18 cellular contexts compared by ENCODE assay signal in genomic region chr17:8877984-8878383, GRCh38. TPM values are rescaled to one million over a fixed set of nuclear protein-coding genes. Genes with fewer than 3 reads are reported as not detected.
DNase-seq lines count a peak whose midpoint lies in the region; ATAC-seq and TF ChIP-seq lines count a peak whose summit lies in the region.
"Had no signal": no experiment of that assay in that cellular context is flagged by ENCODE, and none has a peak within 500 bp of the region (broad histone marks: within the 10 kb centered on the region; RNA-seq: fewer than 3 reads in every experiment).

No MANE protein-coding gene starts in this region.

- peak overlapping the region; percentile 9 for H3K56ac ChIP-seq in mesendoderm (ENCODE audit: low read length)

- H3K79me1 ChIP-seq in mesendoderm (ENCODE audit: low read length), result no peaks in the 10 kb centered on the region

- no peaks in the 10 kb centered on the region for H3K9me2 ChIP-seq in PC-9 (ENCODE audit: insufficient read depth)

- no peak overlapping the region for H2AFZ ChIP-seq in PC-9

- H3K27me3 ChIP-seq in mesendoderm (ENCODE audit: insufficient read depth, low read length, poor library complexity) (no peaks in the 10 kb centered on the region), right cardiac atrium (ENCODE audit: control insufficient read depth, insufficient read depth) (no peaks in the 10 kb centered on the region), PC-9 (ENCODE audit: insufficient read depth, low read depth) (peaks cover 59% of the 10 kb centered on the region; the same call in 1 of the 2 replicates)

- no peaks in the 10 kb centered on the region for H3K36me3 ChIP-seq in mesendoderm (ENCODE audit: control insufficient read depth, insufficient read depth, low read length)
- no peaks in the 10 kb centered on the region for H3K36me3 ChIP-seq in PC-9 (ENCODE audit: low read depth)

- H3K4me2 ChIP-seq in mesendoderm (ENCODE audit: low read length), result no peak overlapping the region
- no peak overlapping the region for H3K4me2 ChIP-seq in PC-9

- no peak for TF ChIP-seq CTCF in PC-9 (conservative IDR thresholded peaks at IDR 0.05)
- TF ChIP-seq CTCF in GM13977 (IDR thresholded peaks at IDR 0.05; ENCODE audit: extremely low read depth, insufficient read depth, missing control alignments), result no peak

- no peaks in the 10 kb centered on the region for H3F3A ChIP-seq in PC-9 (ENCODE audit: insufficient read depth, low read depth)

- in situ Hi-C loops in GM13977 (cut with MboI; ENCODE audit: low pct_unique_long_range_greater_than_20kb, low sequenced_read_pairs, unreplicated experiment), result no loop called here

- no peak overlapping the region for H4K8ac ChIP-seq in mesendoderm (ENCODE audit: low read depth, low read length)

- no peak for DNase-seq in activated naive CD4-positive, alpha-beta T cell treated with anti-CD3 and anti-CD28 coated beads, Interleukin-2, amount 10 ng/mL, durations not matched to agents 7 days and 5 days
- no peak for DNase-seq in activated naive CD4-positive, alpha-beta T cell treated with anti-CD3 and anti-CD28 coated beads, Interleukin-2, amount 50 U/mL, for 72 hours (ENCODE audit: low spot score in 2 of 2)
- DNase-seq in T-cell (no peak), mesendoderm (no peak), right cardiac atrium (no peak), PC-9 (no peak), GM13977 (ENCODE audit: low spot score) (no peak)
- DNase-seq: DMS 273 treated with DMSO at 0.1 percent for 48 hours; KG1; NCI-H1092; NCI-H2227 treated with DMSO at 0.1 percent for 48 hours; NCI-H526; NK-92 treated with Interleukin-12 subunit alpha and Interleukin-12 subunit beta, amount 100 ng/mL, for 24 hours; OCI-M1 had no signal

- H2AK5ac ChIP-seq in mesendoderm (ENCODE audit: low read length), result peak overlapping the region; percentile 56

- H2BK15ac ChIP-seq in mesendoderm (replicated peaks; ENCODE audit: low read depth), result no peak overlapping the region

- no peak overlapping the region for H3K18ac ChIP-seq in mesendoderm (ENCODE audit: low read length)

- peaks cover 13% of the 10 kb centered on the region for H3K4me1 ChIP-seq in mesendoderm (ENCODE audit: control insufficient read depth, low read depth, low read length)
- H3K4me1 ChIP-seq in right cardiac atrium (ENCODE audit: control insufficient read depth, insufficient read depth, low read length), result no peaks in the 10 kb centered on the region
- H3K4me1 ChIP-seq in PC-9 (replicated peaks; ENCODE audit: insufficient read depth), result no peaks in the 10 kb centered on the region

- peaks cover 49% of the 10 kb centered on the region for H3K36me3 Mint-ChIP-seq in activated naive CD4-positive, alpha-beta T cell treated with anti-CD3 and anti-CD28 coated beads, Interleukin-2, amount 10 ng/mL, durations not matched to agents 7 days and 5 days
- H3K36me3 Mint-ChIP-seq in activated naive CD4-positive, alpha-beta T cell treated with anti-CD3 and anti-CD28 coated beads, Interleukin-2, amount 50 U/mL, for 72 hours, result peaks cover 0 to 5% of the 10 kb centered on the region in 2 donors
- H3K36me3 Mint-ChIP-seq in T-cell, result peaks cover 48% of the 10 kb centered on the region

- POLR2A ChIA-PET in T-cell (lab: Charles Lee) (interaction anchor here in 1 of 2 donors (0.6 kb wide), 1 partner anchor 29 kb away, joined by 3 read pairs; no protein-coding TSS in a partner anchor), PC-9 (lab: Charles Lee; ENCODE audit: unreplicated experiment) (no interaction called here)

- no TSS peak for BruUV-seq in PC-9 (replicated peaks; lab: Mats Ljungman, UMichigan)

- ATAC-seq in activated naive CD4-positive, alpha-beta T cell treated with anti-CD3 and anti-CD28 coated beads, Interleukin-2, amount 50 U/mL, for 72 hours, result no peak
- no peak for ATAC-seq in T-cell (replicated peaks in 1 of 4)
- no peak for ATAC-seq in right cardiac atrium

- H3K23ac ChIP-seq in mesendoderm (ENCODE audit: low read length), result no peak overlapping the region

- H3K4ac ChIP-seq in mesendoderm (ENCODE audit: low read depth, low read length), result no peak overlapping the region

- CTCF ChIA-PET in activated naive CD4-positive, alpha-beta T cell treated with anti-CD3 and anti-CD28 coated beads, Interleukin-2, amount 10 ng/mL, durations not matched to agents 7 days and 5 days (lab: Charles Lee), result no interaction called here
- CTCF ChIA-PET in T-cell (lab: Charles Lee) (interaction anchor here in 1 of 2 donors (0.5 kb wide), 1 partner anchor 123 kb away, joined by 4 read pairs; no protein-coding TSS in a partner anchor), PC-9 (lab: Charles Lee) (no interaction called here)

- intact Hi-C loops in right cardiac atrium (cut with DNase I), result no loop called here
- intact Hi-C loops in PC-9 (cut with micrococcal nuclease; ENCODE audit: unreplicated experiment), result no loop called here

- H3K4me3 ChIP-seq in mesendoderm (ENCODE audit: low read length) (no peak overlapping the region), right cardiac atrium (ENCODE audit: low read length) (no peak overlapping the region), PC-9 (no peak overlapping the region)

- peak overlapping the region; percentile 70 for H3K27ac Mint-ChIP-seq in activated naive CD4-positive, alpha-beta T cell treated with anti-CD3 and anti-CD28 coated beads, Interleukin-2, amount 10 ng/mL, durations not matched to agents 7 days and 5 days
- H3K27ac Mint-ChIP-seq in activated naive CD4-positive, alpha-beta T cell treated with anti-CD3 and anti-CD28 coated beads, Interleukin-2, amount 50 U/mL, for 72 hours, result peak overlapping the region in 1 of 2 donors; percentile 28
- H3K27ac Mint-ChIP-seq in T-cell, result peak overlapping the region; percentile 3 to 53
- H3K27ac Mint-ChIP-seq: H9 had no signal

- no CpG with 5 or more reads among the region's 4 CpGs for WGBS in mesendoderm (ENCODE audit: extremely low coverage, insufficient coverage, low lambda C conversion rate)
- WGBS in right cardiac atrium, result 75% methylated on average over 4 of the region's 4 CpGs

- no peaks in the 10 kb centered on the region for H4K20me1 ChIP-seq in PC-9 (ENCODE audit: insufficient read depth)

- H3K27me3 Mint-ChIP-seq in activated naive CD4-positive, alpha-beta T cell treated with anti-CD3 and anti-CD28 coated beads, Interleukin-2, amount 10 ng/mL, durations not matched to agents 7 days and 5 days, result no peaks in the 10 kb centered on the region
- H3K27me3 Mint-ChIP-seq in T-cell, result no peaks in the 10 kb centered on the region

- no peaks in the 10 kb centered on the region for H3K9me3 Mint-ChIP-seq in activated naive CD4-positive, alpha-beta T cell treated with anti-CD3 and anti-CD28 coated beads, Interleukin-2, amount 10 ng/mL, durations not matched to agents 7 days and 5 days
- no peaks in the 10 kb centered on the region for H3K9me3 Mint-ChIP-seq in activated naive CD4-positive, alpha-beta T cell treated with anti-CD3 and anti-CD28 coated beads, Interleukin-2, amount 50 U/mL, for 72 hours
- no peaks in the 10 kb centered on the region for H3K9me3 Mint-ChIP-seq in T-cell
- H3K9me3 Mint-ChIP-seq: H9 had no signal

- H3K4me1 Mint-ChIP-seq in activated naive CD4-positive, alpha-beta T cell treated with anti-CD3 and anti-CD28 coated beads, Interleukin-2, amount 10 ng/mL, durations not matched to agents 7 days and 5 days, result peaks cover 2% of the 10 kb centered on the region
- H3K4me1 Mint-ChIP-seq in T-cell, result peaks cover 0 to 21% (median 17%) of the 10 kb centered on the region in 3 donors

- no peak overlapping the region for H4K5ac ChIP-seq in mesendoderm (ENCODE audit: low read length)

- H3K79me2 ChIP-seq in mesendoderm (ENCODE audit: control insufficient read depth, insufficient read depth, low read length) (no peaks in the 10 kb centered on the region), PC-9 (ENCODE audit: low read depth) (no peaks in the 10 kb centered on the region)

- no peaks in the 10 kb centered on the region for H3K9me3 ChIP-seq in right cardiac atrium (ENCODE audit: control insufficient read depth, low read length)
- no peaks in the 10 kb centered on the region for H3K9me3 ChIP-seq in PC-9 (ENCODE audit: insufficient read depth, low read depth)

- H3K4me3 Mint-ChIP-seq in activated naive CD4-positive, alpha-beta T cell treated with anti-CD3 and anti-CD28 coated beads, Interleukin-2, amount 10 ng/mL, durations not matched to agents 7 days and 5 days, result no peak overlapping the region
- no peak overlapping the region for H3K4me3 Mint-ChIP-seq in T-cell
- H3K4me3 Mint-ChIP-seq: H9 had no signal

- H2BK120ac ChIP-seq in mesendoderm (ENCODE audit: low read depth, low read length), result no peak overlapping the region

- H3K27ac ChIP-seq in mesendoderm (ENCODE audit: low read depth, low read length), result no peak overlapping the region
- H3K27ac ChIP-seq in right cardiac atrium (ENCODE audit: low read length), result no peak overlapping the region
- no peak overlapping the region for H3K27ac ChIP-seq in PC-9

- H3K9ac ChIP-seq in mesendoderm (ENCODE audit: low read length), result no peak overlapping the region

- no peak overlapping the region for H2BK5ac ChIP-seq in mesendoderm (ENCODE audit: low read length)

RNA-seq across cellular contexts. Expression of gene PIK3R6, which starts 10.5 kb away (rescaled TPM):
- total RNA-seq in activated naive CD4-positive, alpha-beta T cell treated with anti-CD3 and anti-CD28 coated beads, Interleukin-2, amount 50 U/mL, for 72 hours, result 1 to 10 TPM in 1 of 2 donors, under 1 TPM in 1; 0.23 to 4.3 TPM
- total RNA-seq in T-cell (1 to 10 TPM in 2 of 5 donors, under 1 TPM in 3; 0.53 to 1.4 (median 0.72) TPM), right cardiac atrium (under 1 TPM; 0.36 to 0.91 (median 0.85) TPM), PC-9 (2021) (not detected in 2 replicates)
- 0.01 TPM for polyA plus RNA-seq in mesendoderm (2013, experiment 1 of 2)
- 0.03 TPM for polyA plus RNA-seq in mesendoderm (2013, experiment 2 of 2)
- 0.86 TPM for polyA plus RNA-seq in right cardiac atrium
- total RNA-seq: A673, Daoy, H9, M059J had no signal
